ENCODE assay signal across 10 cellular contexts in the genomic region with DNA sequence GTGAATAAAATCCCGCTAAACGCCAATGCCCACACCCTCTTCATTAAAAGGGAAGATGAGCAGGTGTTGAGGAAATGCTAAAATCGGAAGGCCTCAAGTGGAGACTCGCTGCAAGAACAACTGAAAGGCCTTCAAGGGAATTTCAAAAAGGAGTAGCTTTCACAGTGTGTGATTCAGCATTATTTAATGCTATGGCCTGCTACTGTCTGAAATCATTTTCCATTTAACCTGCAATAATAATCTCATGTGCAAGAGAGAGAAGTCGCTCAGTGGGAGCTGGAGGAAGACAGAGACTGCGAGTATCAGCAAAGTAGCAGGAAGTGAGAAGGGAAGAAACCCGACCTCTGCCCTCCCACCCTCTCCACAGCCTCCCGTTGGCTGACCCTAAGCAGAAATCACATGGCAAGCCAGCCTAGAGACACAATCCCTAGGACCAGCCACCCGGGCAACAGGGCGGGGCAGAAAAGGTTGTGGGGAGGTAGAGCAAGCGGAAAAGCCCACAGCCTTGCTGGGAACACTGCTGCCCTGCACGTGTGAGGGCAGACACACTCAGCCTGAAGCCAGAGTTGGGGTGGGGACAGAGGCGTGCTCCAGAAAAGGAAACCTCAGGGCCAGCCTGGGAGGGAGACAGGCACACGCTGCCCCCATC. TPM values are rescaled to one million over a fixed set of nuclear protein-coding genes. Genes with fewer than 3 reads are reported as not detected.
DNase-seq lines count a peak whose midpoint lies in the region; ATAC-seq and TF ChIP-seq lines count a peak whose summit lies in the region.
"Had no signal": no experiment of that assay in that cellular context is flagged by ENCODE, and none has a peak within 500 bp of the region (broad histone marks: within the 10 kb centered on the region; RNA-seq: fewer than 3 reads in every experiment).

No MANE protein-coding gene starts in this region.

- no peak overlapping the region for H2AK9ac ChIP-seq in IMR-90 (replicated peaks; ENCODE audit: low read depth, low read length, poor library complexity)

- H2BK15ac ChIP-seq in IMR-90 (ENCODE audit: low read depth, low read length), result no peak overlapping the region

- H3K4me3 Mint-ChIP-seq in activated T-helper 17 cell treated with anti-CD3 and anti-CD28 coated beads, Interleukin-2, amount 50 U/mL, for 72 hours, result peak overlapping the region; percentile 57
- H3K4me3 Mint-ChIP-seq: neural crest cell had no signal

- H2BK5ac ChIP-seq in IMR-90 (ENCODE audit: low read depth, low read length, poor library complexity, severe bottlenecking), result no peak overlapping the region

- ATAC-seq in IMR-90 (ENCODE audit: low read depth) (peak; percentile 63), HG03460 (IDR thresholded peaks at IDR 0.05; ENCODE audit: unreplicated experiment) (no peak), GM18502 (IDR thresholded peaks at IDR 0.05; ENCODE audit: poor library complexity, unreplicated experiment) (no peak), HG03354 (IDR thresholded peaks at IDR 0.05; ENCODE audit: poor library complexity, severe bottlenecking, unreplicated experiment) (no peak)
- ATAC-seq in activated T-helper 17 cell treated with anti-CD3 and anti-CD28 coated beads, Interleukin-2, amount 50 U/mL, for 72 hours (replicated peaks), result peak; percentile 39

- no peak overlapping the region for H3K56ac ChIP-seq in IMR-90 (ENCODE audit: extremely low read depth, insufficient read depth, low read length)

- H3K4ac ChIP-seq in IMR-90 (ENCODE audit: low read depth, low read length), result no peak overlapping the region

- no peak for TF ChIP-seq CTCF in IMR-90 (conservative IDR thresholded peaks at IDR 0.05; ENCODE audit: low read depth, low read length)
- TF ChIP-seq CTCF in left ventricle myocardium inferior (IDR thresholded peaks at IDR 0.05; ENCODE audit: borderline replicate concordance), result no peak
- TF ChIP-seq CTCF in sigmoid colon (IDR thresholded peaks at IDR 0.05), result no peak

- no peak for TF ChIP-seq RAD21 in IMR-90 (IDR thresholded peaks at IDR 0.05; ENCODE audit: low read length)

- no peaks in the 10 kb centered on the region for H4K20me1 ChIP-seq in IMR-90 (ENCODE audit: insufficient read depth, low read length)

- H3K27me3 ChIP-seq in IMR-90 (ENCODE audit: control insufficient read depth, insufficient read depth, low read length) (peaks cover 2% of the 10 kb centered on the region), left ventricle myocardium inferior (ENCODE audit: low read depth) (no peaks in the 10 kb centered on the region), sigmoid colon (no peaks in the 10 kb centered on the region)

- H3K4me2 ChIP-seq in IMR-90 (ENCODE audit: low read depth, low read length), result no peak overlapping the region

- CTCF ChIA-PET in IMR-90 (lab: Yijun Ruan, JAX), result interaction anchor here (0.7 to 2.4 kb wide), 4 partner anchors 26 to 129 kb away, joined by 3 to 8 read pairs (median 8); no protein-coding TSS in a partner anchor

- no peak for TF ChIP-seq EP300 in sigmoid colon (IDR thresholded peaks at IDR 0.05)

- in situ Hi-C loops in IMR-90 (cut with MboI; ENCODE audit: low sequenced_read_pairs), result loop anchor here (25.0 kb wide), 2 partner anchors 351 to 1326 kb away; no protein-coding TSS in a partner anchor

- TF ChIP-seq POLR2A in IMR-90 (IDR thresholded peaks at IDR 0.05; ENCODE audit: low read depth, low read length) (no peak), sigmoid colon (IDR thresholded peaks at IDR 0.05) (no peak)

- H3K18ac ChIP-seq in IMR-90 (ENCODE audit: low read depth, low read length), result no peak overlapping the region

- dilution Hi-C loops in IMR-90 (cut with HindIII; ENCODE audit: low sequenced_read_pairs, unreplicated experiment), result no loop called here

- no peak overlapping the region for H4K8ac ChIP-seq in IMR-90 (ENCODE audit: low read depth in 2 of 2, low read length in 2 of 2)

- no CpG with 5 or more reads among the region's 14 CpGs for WGBS in IMR-90 (ENCODE audit: extremely low coverage in 2 of 2, insufficient read length in 1 of 2), 2 experiments
- 60 to 71% methylated on average over 14 of the region's 14 CpGs for whole genome bisulfite sequencing in sigmoid colon, 2 donors

- H3K36me3 ChIP-seq in IMR-90 (ENCODE audit: control insufficient read depth, insufficient read depth, low read length) (no peaks in the 10 kb centered on the region), left ventricle myocardium inferior (no peaks in the 10 kb centered on the region), sigmoid colon (peaks cover 0 to 33% (median 14%) of the 10 kb centered on the region in 4 donors)

- intact Hi-C loops in IMR-90 (cut with micrococcal nuclease), result loop anchor here (2.0 kb wide), 1 partner anchor 39 kb away; no protein-coding TSS in a partner anchor
- intact Hi-C loops in left ventricle myocardium inferior (cut with micrococcal nuclease), result loop anchor here (2.0 kb wide), 1 partner anchor 127 kb away; no protein-coding TSS in a partner anchor
- intact Hi-C loops in sigmoid colon (cut with DNase I), result loop anchor here (2.0 to 5.0 kb wide), 2 partner anchors 41 to 355 kb away; partner anchors contain the start of gene CTSL

- no peak overlapping the region for H2AK5ac ChIP-seq in IMR-90 (ENCODE audit: low read depth, low read length)

- H3K4me3 ChIP-seq in IMR-90 (ENCODE audit: insufficient read depth, low read depth, low read length) (no peak overlapping the region), left ventricle myocardium inferior (no peak overlapping the region), sigmoid colon (no peak overlapping the region)

- peaks cover 4% of the 10 kb centered on the region for H3K9me3 Mint-ChIP-seq in activated T-helper 17 cell treated with anti-CD3 and anti-CD28 coated beads, Interleukin-2, amount 50 U/mL, for 72 hours

- no peaks in the 10 kb centered on the region for H3K9me3 ChIP-seq in IMR-90 (ENCODE audit: control insufficient read depth, insufficient read depth, low read length)
- no peaks in the 10 kb centered on the region for H3K9me3 ChIP-seq in left ventricle myocardium inferior (replicated peaks)
- no peaks in the 10 kb centered on the region for H3K9me3 ChIP-seq in sigmoid colon

- H4K5ac ChIP-seq in IMR-90 (ENCODE audit: low read depth, low read length), result no peak overlapping the region

- no TSS peak for BruUV-seq in IMR-90 (replicated peaks; lab: Mats Ljungman, UMichigan)

- no peak overlapping the region for H2BK20ac ChIP-seq in IMR-90 (ENCODE audit: low read depth, low read length)

- POLR2A ChIA-PET in IMR-90 (lab: Charles Lee; ENCODE audit: unreplicated experiment), result no interaction called here

- H2BK120ac ChIP-seq in IMR-90 (ENCODE audit: low read depth, low read length), result no peak overlapping the region

- H3K23ac ChIP-seq in IMR-90 (ENCODE audit: low read depth, low read length), result no peak overlapping the region

- H3K4me1 Mint-ChIP-seq in activated T-helper 17 cell treated with anti-CD3 and anti-CD28 coated beads, Interleukin-2, amount 50 U/mL, for 72 hours, result peaks cover 14% of the 10 kb centered on the region

- no peaks in the 10 kb centered on the region for H3K79me1 ChIP-seq in IMR-90 (ENCODE audit: low read depth in 1 of 2, low read length in 2 of 2)

- H3K27ac Mint-ChIP-seq in activated T-helper 17 cell treated with anti-CD3 and anti-CD28 coated beads, Interleukin-2, amount 50 U/mL, for 72 hours, result peak overlapping the region; percentile 78

- no peak overlapping the region for H4K91ac ChIP-seq in IMR-90 (ENCODE audit: insufficient read depth, low read depth, low read length)

- peak; percentile 27 for DNase-seq in IMR-90
- DNase-seq in left ventricle myocardium inferior, result no peak
- no peak for DNase-seq in sigmoid colon
- DNase-seq: activated gamma-delta T cell, NCI-H1694 had no signal

- no peak overlapping the region for H3K27ac ChIP-seq in IMR-90 (ENCODE audit: insufficient read depth, low read length)
- peak overlapping the region; percentile 33 for H3K27ac ChIP-seq in left ventricle myocardium inferior (replicated peaks)
- peak overlapping the region in 3 of 4 donors; percentile 48 to 66 (median 59) for H3K27ac ChIP-seq in sigmoid colon

- no peaks in the 10 kb centered on the region for H3K27me3 Mint-ChIP-seq in activated T-helper 17 cell treated with anti-CD3 and anti-CD28 coated beads, Interleukin-2, amount 50 U/mL, for 72 hours

- H3K36me3 Mint-ChIP-seq in activated T-helper 17 cell treated with anti-CD3 and anti-CD28 coated beads, Interleukin-2, amount 50 U/mL, for 72 hours (ENCODE audit: low read depth), result no peaks in the 10 kb centered on the region

- H3K4me1 ChIP-seq in IMR-90 (ENCODE audit: control insufficient read depth, insufficient read depth, low read length) (peaks cover 4% of the 10 kb centered on the region), left ventricle myocardium inferior (peaks cover 9% of the 10 kb centered on the region), sigmoid colon (peaks cover 0 to 34% (median 29%) of the 10 kb centered on the region in 4 donors)

- no peaks in the 10 kb centered on the region for H3K9me1 ChIP-seq in IMR-90 (ENCODE audit: insufficient read depth, low read length)

- no peak overlapping the region for H3K14ac ChIP-seq in IMR-90 (replicated peaks; ENCODE audit: low read depth, low read length)

- no peak overlapping the region for H3K9ac ChIP-seq in IMR-90 (ENCODE audit: low read depth, low read length)

- H2AFZ ChIP-seq in IMR-90 (replicated peaks; ENCODE audit: low read length, poor library complexity), result peak overlapping the region; percentile 28

TF ChIP-seq in IMR-90, 13 proteins besides CTCF, POLR2A, EP300 and RAD21:
- TF ChIP-seq NFE2L2 (IDR thresholded peaks at IDR 0.05; ENCODE audit: low read depth, low read length) (peak; percentile 32; the same call in 1 of the 2 replicates), RCOR1 (IDR thresholded peaks at IDR 0.05; ENCODE audit: insufficient replicate concordance, low read length) (no peak)

RNA-seq across cellular contexts. Expression of gene CTSL, which starts 39.9 kb away (rescaled TPM):
- total RNA-seq in IMR-90 (2012; rRNA removed) (57.0 and 89.7 TPM in 2 replicates), left ventricle myocardium inferior (116 TPM), sigmoid colon (100 to 1,000 TPM; 107 to 179 (median 147) TPM)
- polyA plus RNA-seq in IMR-90 (2012; rRNA removed) (104 and 112 TPM in 2 replicates), sigmoid colon (10 to 100 TPM; 35.4 to 96.6 (median 92.1) TPM)
- 45.3 and 56.3 TPM in 2 replicates for polyA plus RNA-seq in IMR-90 (2012; cell fraction: cytosol; rRNA removed)
- 13.5 and 55.6 TPM in 2 replicates for polyA plus RNA-seq in IMR-90 (2012; cell fraction: nucleus; rRNA removed; ENCODE audit: low replicate concordance)
- 10 to 100 TPM; 13.2 to 43.0 TPM for total RNA-seq in activated T-helper 17 cell treated with anti-CD3 and anti-CD28 coated beads, Interleukin-2, amount 50 U/mL, for 72 hours

Comparison
In these comparisons a context has a peak if more than half of its experiments do, and no peak if none do; other contexts are left out.
1. ATAC-seq: peak in IMR-90 (single experiment) and activated T-helper 17 cell treated with anti-CD3 and anti-CD28 coated beads, Interleukin-2, amount 50 U/mL, for 72 hours (single experiment); none in HG03460 (single experiment), GM18502 (single experiment) and HG03354 (single experiment).